21 cellular contexts compared by ENCODE assay signal in the genomic region with DNA sequence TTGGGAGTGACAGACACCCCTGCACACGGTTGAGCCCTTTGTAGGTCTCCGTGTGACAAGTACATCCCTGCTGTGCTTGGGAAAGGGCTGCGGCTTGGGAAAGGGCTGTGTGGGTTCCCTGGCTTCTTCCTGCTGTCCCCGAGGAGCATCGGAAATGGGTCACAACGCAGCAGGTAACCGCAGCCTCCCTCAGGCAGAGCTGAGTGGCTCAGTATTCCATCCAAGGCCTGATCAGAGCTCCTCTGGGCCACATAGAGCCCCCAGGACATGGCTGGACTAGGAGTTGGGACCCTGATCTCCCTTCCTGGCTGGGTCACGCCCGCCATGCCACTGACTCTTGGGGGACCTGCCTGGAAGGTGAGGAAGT. TPM values are rescaled to one million over a fixed set of nuclear protein-coding genes. Genes with fewer than 3 reads are reported as not detected.
DNase-seq lines count a peak whose midpoint lies in the region; ATAC-seq, FAIRE-seq and TF ChIP-seq lines count a peak whose summit lies in the region.
"Had no signal": no experiment of that assay in that cellular context is flagged by ENCODE, and none has a peak within 500 bp of the region (broad histone marks: within the 10 kb centered on the region; RNA-seq: fewer than 3 reads in every experiment).

No MANE protein-coding gene starts in this region.

- no peaks in the 10 kb centered on the region for H3K27me3 ChIP-seq in adrenal gland
- H3K27me3 ChIP-seq in keratinocyte (ENCODE audit: control insufficient read depth, extremely low read depth, insufficient read depth, low read length) = no peaks in the 10 kb centered on the region
- no peaks in the 10 kb centered on the region for H3K27me3 ChIP-seq in skeletal muscle satellite cell (ENCODE audit: control insufficient read depth, insufficient read depth, low read length)
- H3K27me3 ChIP-seq: left lung, transverse colon had no signal

- H3K9me1 ChIP-seq in keratinocyte (ENCODE audit: control insufficient read depth, extremely low read depth, insufficient read depth, low read length) = no peaks in the 10 kb centered on the region

- intact Hi-C loops in adrenal gland (cut with DNase I) = no loop called here

- peak overlapping the region; percentile 22 for H3K9ac ChIP-seq in keratinocyte (ENCODE audit: control insufficient read depth, extremely low read depth, insufficient read depth, low read length)
- H3K9ac ChIP-seq in skeletal muscle satellite cell (ENCODE audit: low read depth, low read length) = no peak overlapping the region

- no peak for TF ChIP-seq CTCF in adrenal gland (IDR thresholded peaks at IDR 0.05)
- no peak for TF ChIP-seq CTCF in keratinocyte (optimal IDR thresholded peaks at IDR 0.05 in 1 of 3, IDR thresholded peaks at IDR 0.05 in 1 of 3, conservative IDR thresholded peaks at IDR 0.05 in 1 of 3; ENCODE audit: extremely low read depth in 1 of 3, insufficient read depth in 2 of 3, low read length in 3 of 3)

- peaks cover 42% of the 10 kb centered on the region for H3K79me2 ChIP-seq in keratinocyte (ENCODE audit: control insufficient read depth, insufficient read depth, low read length)

- H3K4me1 ChIP-seq in adrenal gland (replicated peaks in 1 of 2) (peaks cover 19 to 28% of the 10 kb centered on the region in 2 donors), keratinocyte (ENCODE audit: control insufficient read depth, extremely low read depth, insufficient read depth, low read length) (peaks cover 39% of the 10 kb centered on the region), skeletal muscle satellite cell (ENCODE audit: control insufficient read depth, insufficient read depth, low read length) (peaks cover 15% of the 10 kb centered on the region)

- dilution Hi-C loops in keratinocyte (cut with MboI; ENCODE audit: extremely low pct_ligation_motif_present, low sequenced_read_pairs) = no loop called here

- in situ Hi-C loops in KBM-7 (cut with MboI; ENCODE audit: low pct_unique_long_range_greater_than_20kb, low sequenced_read_pairs) = no loop called here

- no peak overlapping the region for H3K4me3 ChIP-seq in adrenal gland
- peak overlapping the region in 2 of 3 experiments; percentile 14 to 48 for H3K4me3 ChIP-seq in keratinocyte (ENCODE audit: control insufficient read depth in 2 of 3, extremely low read depth in 1 of 3, insufficient read depth in 2 of 3, low read depth in 1 of 3, low read length in 3 of 3)
- no peak overlapping the region for H3K4me3 ChIP-seq in skeletal muscle satellite cell (ENCODE audit: low read length)
- H3K4me3 ChIP-seq: left lung, transverse colon had no signal

- peak; percentile 27 for DNase-seq in D341Med (ENCODE audit: low spot score)
- no peak for DNase-seq in adrenal gland
- DNase-seq in keratinocyte (ENCODE audit: low read depth, low spot score) = no peak
- DNase-seq in DMS 273 treated with DMSO at 0.1 percent for 48 hours (lab: John Stamatoyannopoulos, UW) = no peak
- DNase-seq in SIG-M5 treated with dmso at 0.1 percent for 504 hours (lab: John Stamatoyannopoulos, UW; ENCODE audit: unreplicated experiment) = no peak
- no peak for DNase-seq in KBM-7
- DNase-seq: activated CD4-positive, alpha-beta T cell treated with anti-CD3 and anti-CD28 coated beads, Interleukin-2, amount 50 U/mL, for 1 hour; activated CD8-positive, alpha-beta memory T cell treated with anti-CD3 and anti-CD28 coated beads, Interleukin-2, amount 50 U/mL, for 48 hours; activated naive CD4-positive, alpha-beta T cell treated with Interleukin-2 at 50 U/mL for 16 hours; CD8-positive, alpha-beta memory T cell; GOT3; MM.1S; NCI-H146; RPMI8226; SW 1271 had no signal

- no peak for TF ChIP-seq POLR2A in adrenal gland (IDR thresholded peaks at IDR 0.05)

- peaks cover 5% of the 10 kb centered on the region for H4K20me1 ChIP-seq in keratinocyte (ENCODE audit: control insufficient read depth, extremely low read depth, insufficient read depth, low read length)

- 51 to 92% (median 58%) methylated on average over 2 to 9 of the region's 9 CpGs for WGBS in adrenal gland, 4 donors

- peaks cover 0 to 9% of the 10 kb centered on the region in 2 donors for H3K36me3 ChIP-seq in adrenal gland (replicated peaks in 1 of 2)
- H3K36me3 ChIP-seq in keratinocyte (ENCODE audit: control insufficient read depth in 2 of 2, extremely low read depth in 1 of 2, insufficient read depth in 2 of 2, low read length in 2 of 2) = peaks cover 2 to 7% of the 10 kb centered on the region in 2 experiments
- no peaks in the 10 kb centered on the region for H3K36me3 ChIP-seq in skeletal muscle satellite cell (ENCODE audit: insufficient read depth, low read length)

- H3K27ac ChIP-seq in adrenal gland = peak overlapping the region in 3 of 5 donors; percentile 50 to 74 (median 74)
- peak overlapping the region; percentile 43 for H3K27ac ChIP-seq in keratinocyte (ENCODE audit: control insufficient read depth, insufficient read depth, low read length)
- H3K27ac ChIP-seq: left lung, transverse colon had no signal

- no peak for FAIRE-seq in keratinocyte (lab: Jason Lieb, UNC)
- FAIRE-seq: GM18507 had no signal

- H3K4me2 ChIP-seq in keratinocyte (ENCODE audit: control insufficient read depth, extremely low read depth, insufficient read depth, low read depth, low read length) (peak overlapping the region; percentile 77), skeletal muscle satellite cell (ENCODE audit: low read length) (peak overlapping the region; percentile 63)

- peak overlapping the region; percentile 3 for H2AFZ ChIP-seq in keratinocyte (ENCODE audit: control insufficient read depth, low read length)

- no peaks in the 10 kb centered on the region for H3K9me3 ChIP-seq in adrenal gland (replicated peaks in 1 of 3)
- no peaks in the 10 kb centered on the region for H3K9me3 ChIP-seq in keratinocyte (ENCODE audit: control insufficient read depth, low read depth, low read length)
- no peaks in the 10 kb centered on the region for H3K9me3 ChIP-seq in skeletal muscle satellite cell (replicated peaks; ENCODE audit: low read length)
- H3K9me3 ChIP-seq: left lung, transverse colon had no signal

- ATAC-seq in GM19035 (IDR thresholded peaks at IDR 0.05; ENCODE audit: unreplicated experiment) = no peak

RNA-seq across cellular contexts. Expression of a gene that starts 16.3 kb away (rescaled TPM):
- total RNA-seq in adrenal gland = 100 to 1,000 TPM; 142 to 282 (median 212) TPM
- polyA plus RNA-seq in adrenal gland = 100 to 1,000 TPM; 212 to 610 (median 550) TPM
- polyA plus RNA-seq in keratinocyte = 79.7 to 169 TPM (median 92.3 TPM) in 3 replicates
- 79.3 TPM for polyA plus RNA-seq in keratinocyte (2011; ENCODE audit: low read depth)
- polyA plus RNA-seq in keratinocyte (2011; cell fraction: cytosol; rRNA removed) = 87.0 and 114 TPM in 2 replicates
- polyA plus RNA-seq in keratinocyte (2011; cell fraction: nucleus; rRNA removed) = 115 and 139 TPM in 2 replicates
- polyA plus RNA-seq in keratinocyte (2012; ENCODE audit: low replicate concordance) = 187 and 197 TPM in 2 replicates
- polyA minus RNA-seq in keratinocyte = 161 to 522 TPM (median 205 TPM) in 3 replicates
- polyA minus RNA-seq in keratinocyte (2011; cell fraction: cytosol; rRNA and poly(A)+ RNA removed) = 238 TPM
- polyA minus RNA-seq in keratinocyte (2011; cell fraction: nucleus; rRNA and poly(A)+ RNA removed) = 84.0 and 99.5 TPM in 2 replicates
- total RNA-seq in skeletal muscle satellite cell (2012; rRNA removed) = 21.0 and 33.6 TPM in 2 replicates

RNA-seq across cellular contexts. Expression of a gene that starts 26.2 kb away (rescaled TPM):
- 100 to 1,000 TPM; 170 to 658 (median 300) TPM for total RNA-seq in adrenal gland
- 100 to 1,000 TPM in 2 of 3 donors, 10 to 100 TPM in 1; 19.1 to 848 (median 637) TPM for polyA plus RNA-seq in adrenal gland
- polyA plus RNA-seq in keratinocyte = 122 to 267 TPM (median 146 TPM) in 3 replicates
- polyA plus RNA-seq in keratinocyte (2011; ENCODE audit: low read depth) = 11.5 TPM
- polyA plus RNA-seq in keratinocyte (2011; cell fraction: cytosol; rRNA removed) = 64.3 and 214 TPM in 2 replicates
- polyA plus RNA-seq in keratinocyte (2011; cell fraction: nucleus; rRNA removed) = 66.4 and 86.8 TPM in 2 replicates
- polyA plus RNA-seq in keratinocyte (2012; ENCODE audit: low replicate concordance) = 78.6 and 223 TPM in 2 replicates
- 32.3 to 63.9 TPM (median 48.2 TPM) in 3 replicates for polyA minus RNA-seq in keratinocyte
- polyA minus RNA-seq in keratinocyte (2011; cell fraction: cytosol; rRNA and poly(A)+ RNA removed) = 301 TPM
- 26.2 and 37.7 TPM in 2 replicates for polyA minus RNA-seq in keratinocyte (2011; cell fraction: nucleus; rRNA and poly(A)+ RNA removed)
- total RNA-seq in skeletal muscle satellite cell (2012; rRNA removed) = 292 and 323 TPM in 2 replicates

RNA-seq across cellular contexts. Expression of a gene that starts 27.5 kb away (rescaled TPM):
- 100 to 1,000 TPM in 6 of 8 donors, 10 to 100 TPM in 2; 86.9 to 208 (median 123) TPM for total RNA-seq in adrenal gland
- polyA plus RNA-seq in adrenal gland (100 to 1,000 TPM in 1 of 3 donors, 10 to 100 TPM in 2; 42.5 to 192 (median 45.5) TPM), keratinocyte (249 to 290 TPM (median 265 TPM) in 3 replicates)
- 402 TPM for polyA plus RNA-seq in keratinocyte (2011; ENCODE audit: low read depth)
- 283 and 335 TPM in 2 replicates for polyA plus RNA-seq in keratinocyte (2011; cell fraction: cytosol; rRNA removed)
- 248 and 253 TPM in 2 replicates for polyA plus RNA-seq in keratinocyte (2011; cell fraction: nucleus; rRNA removed)
- 187 and 359 TPM in 2 replicates for polyA plus RNA-seq in keratinocyte (2012; ENCODE audit: low replicate concordance)
- polyA minus RNA-seq in keratinocyte = 150 to 262 TPM (median 198 TPM) in 3 replicates
- 156 TPM for polyA minus RNA-seq in keratinocyte (2011; cell fraction: cytosol; rRNA and poly(A)+ RNA removed)
- polyA minus RNA-seq in keratinocyte (2011; cell fraction: nucleus; rRNA and poly(A)+ RNA removed) = 90.0 and 121 TPM in 2 replicates
- 74.3 and 74.9 TPM in 2 replicates for total RNA-seq in skeletal muscle satellite cell (2012; rRNA removed)

RNA-seq across cellular contexts. Expression of a gene that starts 37.2 kb away (rescaled TPM):
- not detected for total RNA-seq in adrenal gland
- polyA plus RNA-seq in adrenal gland = under 1 TPM in 2 of 3 donors, not detected in 1; 0.03 to 0.16 TPM
- polyA plus RNA-seq in keratinocyte = 0.04 TPM in 1 of 3 replicates, not detected in the others
- not detected for polyA plus RNA-seq in keratinocyte (2011; ENCODE audit: low read depth)
- not detected in 2 replicates for polyA plus RNA-seq in keratinocyte (2011; cell fraction: cytosol; rRNA removed)
- polyA plus RNA-seq in keratinocyte (2011; cell fraction: nucleus; rRNA removed) = not detected in 2 replicates
- polyA plus RNA-seq in keratinocyte (2012; ENCODE audit: low replicate concordance) = not detected in 2 replicates
- polyA minus RNA-seq in keratinocyte = not detected in 3 replicates
- polyA minus RNA-seq in keratinocyte (2011; cell fraction: cytosol; rRNA and poly(A)+ RNA removed) = not detected
- polyA minus RNA-seq in keratinocyte (2011; cell fraction: nucleus; rRNA and poly(A)+ RNA removed) = not detected in 2 replicates
- total RNA-seq in skeletal muscle satellite cell (2012; rRNA removed) = under 0.01 TPM in 1 of 2 replicates, not detected in the other
- total RNA-seq: Daoy had no signal
- polyA plus RNA-seq: CD8-positive, alpha-beta memory T cell had no signal

RNA-seq across cellular contexts. Expression of a gene that starts 49.8 kb away (rescaled TPM):
- 10 to 100 TPM; 52.2 to 69.9 (median 61.2) TPM for total RNA-seq in adrenal gland
- polyA plus RNA-seq in adrenal gland = 10 to 100 TPM; 26.6 to 85.7 (median 74.3) TPM
- 147 to 254 TPM (median 166 TPM) in 3 replicates for polyA plus RNA-seq in keratinocyte
- 119 TPM for polyA plus RNA-seq in keratinocyte (2011; ENCODE audit: low read depth)
- 106 and 260 TPM in 2 replicates for polyA plus RNA-seq in keratinocyte (2011; cell fraction: cytosol; rRNA removed)
- 107 and 171 TPM in 2 replicates for polyA plus RNA-seq in keratinocyte (2011; cell fraction: nucleus; rRNA removed)
- polyA plus RNA-seq in keratinocyte (2012; ENCODE audit: low replicate concordance) = 188 and 230 TPM in 2 replicates
- polyA minus RNA-seq in keratinocyte = 72.3 to 126 TPM (median 110 TPM) in 3 replicates
- polyA minus RNA-seq in keratinocyte (2011; cell fraction: cytosol; rRNA and poly(A)+ RNA removed) = 300 TPM
- polyA minus RNA-seq in keratinocyte (2011; cell fraction: nucleus; rRNA and poly(A)+ RNA removed) = 93.5 and 97.4 TPM in 2 replicates
- total RNA-seq in skeletal muscle satellite cell (2012; rRNA removed) = 133 and 141 TPM in 2 replicates

Comparison
In these comparisons a context has a peak if more than half of its experiments do, and no peak if none do; other contexts are left out.
1. H3K4me3 ChIP-seq: peak in keratinocyte (2 of 3); none in adrenal gland (0 of 4) and skeletal muscle satellite cell (single experiment).